Comparison of ENCODE assay signal across 17 cellular contexts in genomic region chr2:214077727-214078126, GRCh38.
DNase-seq lines count a peak whose midpoint lies in the region; ATAC-seq, FAIRE-seq and TF ChIP-seq lines count a peak whose summit lies in the region.
"Had no signal": no experiment of that assay in that cellular context is flagged by ENCODE, and none has a peak within 500 bp of the region (broad histone marks: within the 10 kb centered on the region; RNA-seq: fewer than 3 reads in every experiment).

No MANE protein-coding gene starts in this region.

- CTCF ChIA-PET in H1 (lab: Charles Lee; ENCODE audit: partially characterized antibody), result interaction anchor here (0.7 kb wide), 1 partner anchor 510 kb away, joined by 5 read pairs; no protein-coding TSS in a partner anchor

- no peak overlapping the region for H2BK20ac ChIP-seq in H1 (ENCODE audit: low read length)

- no peaks in the 10 kb centered on the region for H3K9me3 ChIP-seq in GM23248 (ENCODE audit: low read depth)
- H3K9me3 ChIP-seq in H1 (ENCODE audit: insufficient read depth in 2 of 2, low read depth in 1 of 2, low read length in 1 of 2), result no peaks in the 10 kb centered on the region
- H3K9me3 ChIP-seq in gastrocnemius medialis, result no peaks in the 10 kb centered on the region
- H3K9me3 ChIP-seq: Caco-2 had no signal

- H3F3A ChIP-seq in GM23248 (ENCODE audit: insufficient read depth), result no peaks in the 10 kb centered on the region

- TF ChIP-seq CTCF in H1 (IDR thresholded peaks at IDR 0.05; ENCODE audit: control extremely low read depth in 1 of 3, insufficient read depth in 1 of 3, low read depth in 1 of 3, low read length in 3 of 3), result no peak
- TF ChIP-seq CTCF in gastrocnemius medialis (IDR thresholded peaks at IDR 0.05 in 4 of 5, conservative IDR thresholded peaks at IDR 0.05 in 1 of 5), result no peak

- no peak for TF ChIP-seq POLR2A in H1 (IDR thresholded peaks at IDR 0.05; ENCODE audit: control extremely low read depth in 1 of 2, low read depth in 2 of 2, low read length in 2 of 2)
- no peak for TF ChIP-seq POLR2A in gastrocnemius medialis (IDR thresholded peaks at IDR 0.05)

- 69 to 76% methylated on average over 1 of the region's 1 CpG for WGBS in GM23248 (ENCODE audit: low coverage in 1 of 2, low lambda C conversion rate in 2 of 2, missing lambda C conversion rate in 2 of 2), 2 experiments
- 70% methylated on average over 1 of the region's 1 CpG; no CpG with 5 or more reads in 1 of the 2 experiments for WGBS in H1 (ENCODE audit: extremely low coverage in 1 of 2, insufficient coverage in 1 of 2, insufficient read length in 1 of 2, insufficient replicate concordance in 2 of 2, low coverage in 1 of 2, low lambda C conversion rate in 2 of 2, missing lambda C conversion rate in 1 of 2), 2 experiments

- no peak for FAIRE-seq in H1 (lab: Jason Lieb, UNC)
- FAIRE-seq: GM12878, RCC 7860 had no signal

- POLR2A ChIA-PET in H1 (lab: Charles Lee; ENCODE audit: partially characterized antibody), result no interaction called here

- no peak for TF ChIP-seq EP300 in H1 (IDR thresholded peaks at IDR 0.05; ENCODE audit: borderline replicate concordance in 1 of 2, low read depth in 2 of 2, low read length in 2 of 2)

- H3K9ac ChIP-seq in GM23248, result no peak overlapping the region
- no peak overlapping the region for H3K9ac ChIP-seq in H1 (replicated peaks in 1 of 4; ENCODE audit: extremely low read depth in 1 of 4, low read depth in 3 of 4, low read length in 3 of 4)

- no peak overlapping the region for H4K8ac ChIP-seq in H1 (ENCODE audit: extremely low read depth, insufficient read depth, low read length)

- H3K23ac ChIP-seq in H1 (ENCODE audit: insufficient read length), result no peak overlapping the region

- no peaks in the 10 kb centered on the region for H3K23me2 ChIP-seq in H1 (ENCODE audit: low read depth, low read length)

- H3K27me3 ChIP-seq in GM23248 (replicated peaks; ENCODE audit: insufficient read depth) (no peaks in the 10 kb centered on the region), H1 (replicated peaks in 1 of 4; ENCODE audit: control insufficient read depth in 3 of 4, extremely low read depth in 1 of 4, insufficient read depth in 3 of 4, low read length in 3 of 4) (no peaks in the 10 kb centered on the region), gastrocnemius medialis (no peaks in the 10 kb centered on the region)

- no peak overlapping the region for H3K56ac ChIP-seq in H1 (replicated peaks; ENCODE audit: insufficient read length, low read depth, low read length)

- ATAC-seq in GM19397 (IDR thresholded peaks at IDR 0.05; ENCODE audit: unreplicated experiment), result no peak
- no peak for ATAC-seq in HG03571 (IDR thresholded peaks at IDR 0.05; ENCODE audit: unreplicated experiment)
- ATAC-seq in gastrocnemius medialis, result no peak
- ATAC-seq in GM21526 (IDR thresholded peaks at IDR 0.05; ENCODE audit: low FRiP score, unreplicated experiment), result no peak

- no peak for TF ChIP-seq RAD21 in H1 (IDR thresholded peaks at IDR 0.05 in 1 of 2, conservative IDR thresholded peaks at IDR 0.05 in 1 of 2; ENCODE audit: low read depth in 2 of 2, low read length in 2 of 2)

- no peak overlapping the region for H2BK5ac ChIP-seq in H1 (ENCODE audit: low read depth, low read length)

- H2BK15ac ChIP-seq in H1 (ENCODE audit: low read length), result no peak overlapping the region

- H3K4me3 ChIP-seq in GM23248 (no peak overlapping the region), H1 (ENCODE audit: extremely low read depth in 1 of 4, insufficient read depth in 2 of 4, low read depth in 3 of 4, low read length in 4 of 4) (no peak overlapping the region), gastrocnemius medialis (no peak overlapping the region)
- H3K4me3 ChIP-seq: GM12878, SK-N-MC had no signal

- no peak overlapping the region for H2AK5ac ChIP-seq in H1 (ENCODE audit: low read depth, low read length)

- no peak overlapping the region for H3K18ac ChIP-seq in H1 (ENCODE audit: extremely low read depth, low read length)

- H2AFZ ChIP-seq in GM23248 (no peak overlapping the region), H1 (ENCODE audit: low read length) (peak overlapping the region; percentile 88; the same call in 1 of the 2 replicates)

- no peak overlapping the region for H4K5ac ChIP-seq in H1 (ENCODE audit: insufficient read length, low read depth, low read length)

- H3K4me1 ChIP-seq in GM23248 (ENCODE audit: insufficient read depth) (peaks cover 6% of the 10 kb centered on the region; the same call in 1 of the 2 replicates), H1 (replicated peaks in 1 of 4; ENCODE audit: control insufficient read depth in 3 of 4, insufficient read depth in 4 of 4, low read length in 3 of 4) (peaks cover 0 to 4% (median 0%) of the 10 kb centered on the region in 4 experiments; a peak in 2 of 7 replicates), gastrocnemius medialis (no peaks in the 10 kb centered on the region)
- H3K4me1 ChIP-seq: Caco-2 had no signal

- H3K9me2 ChIP-seq in GM23248 (ENCODE audit: insufficient read depth), result no peaks in the 10 kb centered on the region

- H3K79me2 ChIP-seq in GM23248 (ENCODE audit: insufficient read depth) (no peaks in the 10 kb centered on the region), H1 (ENCODE audit: control insufficient read depth in 1 of 2, insufficient read depth in 2 of 2, low read length in 2 of 2) (no peaks in the 10 kb centered on the region)

- in situ Hi-C loops in GM23248 (cut with MboI), result no loop called here
- in situ Hi-C loops in gastrocnemius medialis (cut with MboI; ENCODE audit: low sequenced_read_pairs in 4 of 4), result no loop called here

- DNase-seq in GM23248, result peak; percentile 5
- no peak for DNase-seq in H1 (ENCODE audit: low read depth in 1 of 2, low spot score in 2 of 2)
- peak; percentile 18 for DNase-seq in myocyte (ENCODE audit: low read depth)
- DNase-seq in gastrocnemius medialis, result no peak
- DNase-seq: Caco-2, GF-D8, HCEC 1CT, Kasumi-1, MM.1S, NCI-H1092 treated with DMSO at 0.1 percent for 48 hours, SHP77 had no signal

- no peak overlapping the region for H3K14ac ChIP-seq in H1 (ENCODE audit: insufficient read length)

- no peak overlapping the region for H2BK120ac ChIP-seq in H1 (replicated peaks; ENCODE audit: low read depth, low read length)

- H4K91ac ChIP-seq in H1 (replicated peaks; ENCODE audit: insufficient read length, low read length), result no peak overlapping the region

- H2BK12ac ChIP-seq in H1 (ENCODE audit: low read depth, low read length), result no peak overlapping the region

- H4K20me1 ChIP-seq in GM23248 (ENCODE audit: insufficient read depth), result no peaks in the 10 kb centered on the region
- no peaks in the 10 kb centered on the region for H4K20me1 ChIP-seq in H1 (replicated peaks in 1 of 2; ENCODE audit: control insufficient read depth in 1 of 2, insufficient read depth in 2 of 2, low read length in 2 of 2)

- H3K27ac ChIP-seq in GM23248 (no peak overlapping the region), H1 (ENCODE audit: low read depth, low read length) (no peak overlapping the region), gastrocnemius medialis (no peak overlapping the region)
- H3K27ac ChIP-seq: SK-N-MC had no signal

- no peaks in the 10 kb centered on the region for H3K79me1 ChIP-seq in H1 (ENCODE audit: low read depth, low read length)

- intact Hi-C loops in gastrocnemius medialis (cut with DNase I; ENCODE audit: low total_unique reads), result no loop called here

- H3K4ac ChIP-seq in H1 (replicated peaks; ENCODE audit: insufficient read length, low read depth, low read length), result no peak overlapping the region

- H3K4me2 ChIP-seq in GM23248 (ENCODE audit: unreplicated experiment) (no peak overlapping the region), H1 (ENCODE audit: insufficient read depth in 1 of 2, low read depth in 2 of 2, low read length in 2 of 2) (no peak overlapping the region)

- no peaks in the 10 kb centered on the region for H3K36me3 ChIP-seq in GM23248 (ENCODE audit: low read depth)
- H3K36me3 ChIP-seq in H1 (ENCODE audit: control insufficient read depth in 2 of 4, insufficient read depth in 4 of 4, low read length in 3 of 4), result no peaks in the 10 kb centered on the region
- no peaks in the 10 kb centered on the region for H3K36me3 ChIP-seq in gastrocnemius medialis

TF ChIP-seq in H1, 55 proteins besides CTCF, POLR2A, EP300 and RAD21:
- no peak for TF ChIP-seq TCF12 (IDR thresholded peaks at IDR 0.05; ENCODE audit: low read depth, low read length)
- TF ChIP-seq RBBP5 (IDR thresholded peaks at IDR 0.05; ENCODE audit: borderline replicate concordance, low read depth, low read length), result no peak
- no peak for TF ChIP-seq BACH1 (IDR thresholded peaks at IDR 0.05; ENCODE audit: low read length)
- no peak for TF ChIP-seq YY1 (IDR thresholded peaks at IDR 0.05; ENCODE audit: low read depth, low read length)
- TF ChIP-seq EGR1 (IDR thresholded peaks at IDR 0.05; ENCODE audit: borderline replicate concordance, low read depth, low read length), result no peak
- TF ChIP-seq MAX (IDR thresholded peaks at IDR 0.05), result no peak
- TF ChIP-seq MAFK (IDR thresholded peaks at IDR 0.05; ENCODE audit: low read depth, low read length), result no peak
- no peak for TF ChIP-seq JUND (IDR thresholded peaks at IDR 0.05; ENCODE audit: low read length)
- no peak for TF ChIP-seq GABPA (IDR thresholded peaks at IDR 0.05; ENCODE audit: borderline replicate concordance, insufficient read depth, low read length)
- TF ChIP-seq ASH2L (IDR thresholded peaks at IDR 0.05; ENCODE audit: low read length), result no peak

Comparison
In these comparisons a context has a peak if more than half of its experiments do, and no peak if none do; other contexts are left out.
1. DNase-seq: peak in GM23248 (single experiment) and myocyte (single experiment); none in H1 (0 of 2) and gastrocnemius medialis (0 of 2).